In the genomic region with DNA sequence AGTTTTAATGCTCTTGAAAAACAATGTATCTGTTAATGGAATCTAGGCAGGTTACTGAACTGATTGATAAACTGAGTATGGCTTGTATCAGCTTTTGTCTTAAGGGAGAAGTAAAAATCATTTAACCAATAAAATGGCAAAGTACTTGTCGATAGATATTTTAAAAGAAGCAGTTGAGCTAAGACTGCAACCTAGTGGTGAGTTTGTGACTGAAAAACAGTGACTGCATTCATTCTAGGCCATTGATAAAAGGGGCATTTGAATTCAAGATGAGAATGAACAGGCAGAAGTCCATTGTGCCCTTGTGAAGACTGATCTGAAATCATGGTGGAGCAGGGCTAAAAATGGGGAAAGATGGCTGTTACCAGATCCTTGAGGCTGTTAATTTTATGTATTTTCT, we compare ENCODE assay signal across 8 cellular contexts. TPM values are rescaled to one million over a fixed set of nuclear protein-coding genes. Genes with fewer than 3 reads are reported as not detected.
DNase-seq lines count a peak whose midpoint lies in the region; ATAC-seq and TF ChIP-seq lines count a peak whose summit lies in the region.

No MANE protein-coding gene starts in this region.

- no peak overlapping the region for H4K8ac ChIP-seq in neuronal stem cell (ENCODE audit: low read depth, low read length)

- H3K14ac ChIP-seq in neuronal stem cell (ENCODE audit: low read length) = no peak overlapping the region

- H2AK5ac ChIP-seq in neuronal stem cell (ENCODE audit: low read depth, low read length) = no peak overlapping the region

- DNase-seq in AG09319 (ENCODE audit: extremely low read depth, low read depth) (no peak), LHCN-M2 (ENCODE audit: low read depth) (peak; percentile 48), caudate nucleus (lab: John Stamatoyannopoulos, UW) (peak in 7 of 61 donors; percentile 9 to 54 (median 19)), neuronal stem cell (ENCODE audit: low spot score) (no peak), NCI-H1417 treated with DMSO at 0.1 percent for 48 hours (lab: John Stamatoyannopoulos, UW) (no peak), SIG-M5 (lab: John Stamatoyannopoulos, UW) (no peak), GM19238 (ENCODE audit: insufficient read length, low spot score) (no peak)

- no peak overlapping the region for H3K18ac ChIP-seq in neuronal stem cell (ENCODE audit: low read length)

- H3K4me1 ChIP-seq in neuronal stem cell (ENCODE audit: control insufficient read depth in 2 of 2, insufficient read depth in 1 of 2, low read depth in 1 of 2, low read length in 2 of 2) = peaks cover 0 to 3% of the 10 kb centered on the region in 2 donors

- no peak overlapping the region for H2BK15ac ChIP-seq in neuronal stem cell (ENCODE audit: low read length)

- H3K4ac ChIP-seq in neuronal stem cell (ENCODE audit: low read length) = no peak overlapping the region

- H2BK120ac ChIP-seq in neuronal stem cell (ENCODE audit: low read depth, low read length) = no peak overlapping the region

- no peak overlapping the region for H4K91ac ChIP-seq in neuronal stem cell (ENCODE audit: low read depth, low read length, poor library complexity)

- H3K4me3 ChIP-seq in neuronal stem cell (ENCODE audit: low read length in 2 of 2) = no peak overlapping the region

- no peaks in the 10 kb centered on the region for H3K79me1 ChIP-seq in neuronal stem cell (ENCODE audit: low read depth, low read length)

- no peaks in the 10 kb centered on the region for H3K36me3 ChIP-seq in neuronal stem cell (replicated peaks in 1 of 2; ENCODE audit: control insufficient read depth in 2 of 2, insufficient read depth in 2 of 2, low read length in 2 of 2)

- no peaks in the 10 kb centered on the region for H3K27me3 ChIP-seq in neuronal stem cell (ENCODE audit: control insufficient read depth in 3 of 3, insufficient read depth in 3 of 3, low read depth in 1 of 3, low read length in 3 of 3)

- H3K4me2 ChIP-seq in neuronal stem cell (ENCODE audit: insufficient read depth, low read length, poor library complexity, severe bottlenecking) = no peak overlapping the region

- peak; percentile 34 for TF ChIP-seq CTCF in AG09319 (IDR thresholded peaks at IDR 0.05; ENCODE audit: low read depth, low read length)

- H3K9me3 ChIP-seq in neuronal stem cell (replicated peaks in 1 of 2; ENCODE audit: control insufficient read depth in 2 of 2, insufficient read depth in 1 of 2, low read depth in 1 of 2, low read length in 2 of 2) = no peaks in the 10 kb centered on the region

- H3K9ac ChIP-seq in neuronal stem cell (ENCODE audit: low read depth, low read length, poor library complexity) = no peak overlapping the region

- H3K23ac ChIP-seq in neuronal stem cell (ENCODE audit: low read depth, low read length, poor library complexity) = no peak overlapping the region

- no CpG with 5 or more reads among the region's 1 CpG for WGBS in neuronal stem cell (ENCODE audit: extremely low coverage in 2 of 2, insufficient read length in 2 of 2, insufficient replicate concordance in 1 of 2), 2 donors

- peak; percentile 70 for ATAC-seq in GM18909 (IDR thresholded peaks at IDR 0.05; ENCODE audit: poor library complexity, unreplicated experiment)

- H2AFZ ChIP-seq in neuronal stem cell (ENCODE audit: low read length) = peak overlapping the region; percentile 67

- no peak overlapping the region for H2BK5ac ChIP-seq in neuronal stem cell (ENCODE audit: low read length)

- H2BK12ac ChIP-seq in neuronal stem cell (ENCODE audit: low read length) = no peak overlapping the region

- H3K27ac ChIP-seq in caudate nucleus (ENCODE audit: low read depth, low read length) (peak overlapping the region; percentile 64), neuronal stem cell (replicated peaks; ENCODE audit: low read length) (no peak overlapping the region)

RNA-seq across cellular contexts. Expression of a gene that starts 59.4 kb away (rescaled TPM):
- 6.8 and 11.0 TPM in 2 replicates for total RNA-seq in LHCN-M2 (2014; rRNA removed)
- 30.8 TPM for polyA plus RNA-seq in LHCN-M2 (2012)
- polyA plus RNA-seq in neuronal stem cell (2013, experiment 1 of 2) = 0.07 TPM
- 0.08 TPM for polyA plus RNA-seq in neuronal stem cell (2013, experiment 2 of 2)
